14 cellular contexts compared by ENCODE assay signal in the genomic region with DNA sequence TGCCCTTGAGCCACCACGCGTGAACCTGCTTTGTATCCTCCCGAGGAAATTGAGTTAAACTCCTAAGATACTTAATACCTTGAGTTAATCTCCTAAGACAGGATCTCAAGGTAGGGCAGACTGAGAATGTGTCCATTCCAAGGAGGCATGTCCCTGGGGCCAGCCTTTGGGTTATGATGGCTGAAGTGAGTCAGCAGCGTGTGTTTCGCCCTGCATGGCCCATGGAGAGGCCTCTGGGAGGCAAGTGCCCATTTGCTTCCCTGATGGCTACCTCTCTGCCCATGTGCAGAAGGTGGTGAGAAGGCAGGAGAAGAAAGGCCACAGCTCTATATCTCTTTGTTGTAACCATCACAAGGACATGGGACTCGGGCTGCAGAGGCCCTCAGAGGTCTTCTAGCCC. TPM values are rescaled to one million over a fixed set of nuclear protein-coding genes. Genes with fewer than 3 reads are reported as not detected.
DNase-seq lines count a peak whose midpoint lies in the region; ATAC-seq and TF ChIP-seq lines count a peak whose summit lies in the region.
"Had no signal": no experiment of that assay in that cellular context is flagged by ENCODE, and none has a peak within 500 bp of the region (broad histone marks: within the 10 kb centered on the region; RNA-seq: fewer than 3 reads in every experiment).

No MANE protein-coding gene starts in this region.

- WGBS in heart left ventricle, 4 donors = 80 to 91% (median 86%) methylated on average over 6 of the region's 6 CpGs
- 78 to 92% (median 81%) methylated on average over 6 of the region's 6 CpGs for WGBS in psoas muscle, 3 donors

- H3K4me1 ChIP-seq in left ventricle myocardium inferior (peaks cover 66% of the 10 kb centered on the region), heart left ventricle (peaks cover 6 to 56% (median 49%) of the 10 kb centered on the region in 12 donors), iPS-15b (ENCODE audit: control insufficient read depth, insufficient read depth, low read length) (no peaks in the 10 kb centered on the region), psoas muscle (peaks cover 62% of the 10 kb centered on the region), MM.1S (ENCODE audit: low read length) (peaks cover 40% of the 10 kb centered on the region)

- H3K9me3 ChIP-seq in left ventricle myocardium inferior (replicated peaks) (peaks cover 5% of the 10 kb centered on the region), heart left ventricle (peaks cover 0 to 8% (median 0%) of the 10 kb centered on the region in 12 donors), iPS-15b (ENCODE audit: control insufficient read depth, insufficient read depth, low read length) (no peaks in the 10 kb centered on the region), psoas muscle (no peaks in the 10 kb centered on the region), MM.1S (replicated peaks; ENCODE audit: insufficient read depth, low read length) (no peaks in the 10 kb centered on the region)

- no peaks in the 10 kb centered on the region for H3K9me2 ChIP-seq in MM.1S (replicated peaks; ENCODE audit: insufficient read depth, low read length)

- H3K36me3 ChIP-seq in left ventricle myocardium inferior (no peaks in the 10 kb centered on the region), heart left ventricle (no peaks in the 10 kb centered on the region), iPS-15b (ENCODE audit: control insufficient read depth, insufficient read depth, low read length) (no peaks in the 10 kb centered on the region), psoas muscle (ENCODE audit: insufficient read depth in 1 of 2, low read depth in 1 of 2) (no peaks in the 10 kb centered on the region), MM.1S (replicated peaks; ENCODE audit: insufficient read depth, low read length) (no peaks in the 10 kb centered on the region)
- H3K36me3 ChIP-seq: BLaER1 treated with 17β-estradiol and CSF1 and Interleukin-3, amounts not matched to agents 10 nM and 100 nM had no signal

- TF ChIP-seq CTCF in left ventricle myocardium inferior (IDR thresholded peaks at IDR 0.05; ENCODE audit: borderline replicate concordance) (no peak), heart left ventricle (IDR thresholded peaks at IDR 0.05) (no peak), psoas muscle (IDR thresholded peaks at IDR 0.05) (no peak), MM.1S (IDR thresholded peaks at IDR 0.05; ENCODE audit: low read length) (no peak)

- no peaks in the 10 kb centered on the region for H3K27me3 ChIP-seq in left ventricle myocardium inferior (ENCODE audit: low read depth)
- no peaks in the 10 kb centered on the region for H3K27me3 ChIP-seq in heart left ventricle
- H3K27me3 ChIP-seq in iPS-15b (ENCODE audit: control insufficient read depth, insufficient read depth, low read length) = no peaks in the 10 kb centered on the region
- H3K27me3 ChIP-seq in psoas muscle (ENCODE audit: insufficient read depth in 3 of 3, low read length in 2 of 3) = no peaks in the 10 kb centered on the region
- H3K27me3 ChIP-seq in MM.1S (replicated peaks; ENCODE audit: insufficient read depth, low read length) = no peaks in the 10 kb centered on the region

- peaks cover 22% of the 10 kb centered on the region for H3F3A ChIP-seq in MM.1S (ENCODE audit: insufficient read depth, low read length)

- no peak overlapping the region for H3K4me2 ChIP-seq in MM.1S (ENCODE audit: low read depth, low read length)
- H3K4me2 ChIP-seq: BLaER1 treated with 17β-estradiol and CSF1 and Interleukin-3, amounts not matched to agents 10 nM and 100 nM had no signal

- DNase-seq in left ventricle myocardium inferior = no peak
- no peak for DNase-seq in heart left ventricle
- DNase-seq in psoas muscle = no peak
- DNase-seq in MM.1S = no peak
- DNase-seq in SHP77 (lab: John Stamatoyannopoulos, UW) = no peak
- no peak for DNase-seq in SIG-M5 treated with dmso at 0.1 percent for 504 hours (lab: John Stamatoyannopoulos, UW; ENCODE audit: unreplicated experiment)
- DNase-seq: Calu3; CD8-positive, alpha-beta T cell; DMS79 treated with DMSO at 0.1 percent for 48 hours; GOT3; H9 had no signal

- H3K9ac ChIP-seq in iPS-15b (ENCODE audit: low read depth, low read length) = peak overlapping the region; percentile 37
- H3K9ac ChIP-seq in MM.1S (ENCODE audit: low read length) = no peak overlapping the region
- H3K9ac ChIP-seq: BLaER1 treated with 17β-estradiol and CSF1 and Interleukin-3, amounts not matched to agents 10 nM and 100 nM had no signal

- H3K4me3 ChIP-seq in left ventricle myocardium inferior = no peak overlapping the region
- no peak overlapping the region for H3K4me3 ChIP-seq in heart left ventricle
- no peak overlapping the region for H3K4me3 ChIP-seq in iPS-15b (ENCODE audit: low read depth, low read length)
- no peak overlapping the region for H3K4me3 ChIP-seq in psoas muscle
- no peak overlapping the region for H3K4me3 ChIP-seq in MM.1S (ENCODE audit: low read length)
- H3K4me3 ChIP-seq: BLaER1 treated with 17β-estradiol and CSF1 and Interleukin-3, amounts not matched to agents 10 nM and 100 nM; GM12878 had no signal

- H4K20me1 ChIP-seq in MM.1S (ENCODE audit: insufficient read depth, low read length) = no peaks in the 10 kb centered on the region

- H3K79me2 ChIP-seq in MM.1S (ENCODE audit: low read length) = 0 out of 2 replicates have a peak, but pooled peaks cover 3% of the 10 kb centered on the region

- H3K27ac ChIP-seq in left ventricle myocardium inferior (replicated peaks) (peak overlapping the region; percentile 94), heart left ventricle (peak overlapping the region in 3 of 12 donors; percentile 14 to 85 (median 25)), psoas muscle (peak overlapping the region; percentile 61), MM.1S (ENCODE audit: low read length) (no peak overlapping the region)
- H3K27ac ChIP-seq: BLaER1 treated with 17β-estradiol and CSF1 and Interleukin-3, amounts not matched to agents 10 nM and 100 nM had no signal

- no peak overlapping the region for H2AFZ ChIP-seq in MM.1S (ENCODE audit: low read length)

- no peak for TF ChIP-seq POLR2A in heart left ventricle (IDR thresholded peaks at IDR 0.05)

- intact Hi-C loops in left ventricle myocardium inferior (cut with micrococcal nuclease) = no loop called here
- intact Hi-C loops in heart left ventricle (cut with DNase I) = no loop called here
- intact Hi-C loops in psoas muscle (cut with DNase I) = no loop called here

- ATAC-seq in heart left ventricle (no peak), psoas muscle (no peak)
- ATAC-seq: CD8-positive, alpha-beta T cell; GM12878 had no signal

RNA-seq across cellular contexts. Expression of gene LIMD1, which starts 36.7 kb away (rescaled TPM):
- 27.8 TPM for total RNA-seq in left ventricle myocardium inferior
- 10 to 100 TPM; 24.8 to 42.8 (median 32.9) TPM for total RNA-seq in heart left ventricle
- polyA plus RNA-seq in heart left ventricle = 10 to 100 TPM; 14.4 to 17.7 TPM
- total RNA-seq in psoas muscle = 10 to 100 TPM; 22.5 to 34.1 (median 32.0) TPM
- 1 to 10 TPM; 3.3 to 9.1 (median 5.5) TPM for polyA plus RNA-seq in psoas muscle
